8 cellular contexts compared by ENCODE assay signal in the genomic region with DNA sequence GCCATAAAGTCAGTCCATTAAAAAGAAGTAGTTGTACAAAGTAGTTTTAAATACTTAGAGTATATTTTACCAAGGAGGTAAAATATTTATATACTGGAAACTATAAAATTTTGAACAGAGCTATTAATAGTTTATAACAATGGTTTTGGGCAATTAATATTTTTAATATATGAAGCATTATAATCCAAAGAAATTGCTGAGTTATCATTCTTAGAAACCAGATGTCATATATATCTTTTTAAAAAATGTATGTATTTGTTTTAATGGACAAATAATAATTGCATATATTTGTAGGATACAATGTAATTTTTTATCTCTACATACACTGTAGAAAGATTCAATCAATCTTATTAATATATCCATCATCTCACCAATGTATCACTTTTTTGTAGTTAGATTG.
"Had no signal": no experiment of that assay in that cellular context is flagged by ENCODE, and none has a peak within 500 bp of the region (broad histone marks: within the 10 kb centered on the region; RNA-seq: fewer than 3 reads in every experiment).

No MANE protein-coding gene starts in this region.

- DNase-seq: H9, HCEC 1CT, KBM-7 had no signal

- H3K9me3 Mint-ChIP-seq: GM23338, H9 had no signal

- H2AFZ ChIP-seq: GM23338 had no signal

- FAIRE-seq: H1, H54, HTR-8/SVneo had no signal

- H3K27ac ChIP-seq: KMS-11 had no signal

- ATAC-seq: GM23338 had no signal

- H3K4me2 ChIP-seq: GM23338, KMS-11 had no signal

- H3K4me3 Mint-ChIP-seq: GM23338, H9 had no signal

- H3K4me3 ChIP-seq: GM23338 had no signal

- H3K27ac Mint-ChIP-seq: GM23338, H9 had no signal

- H3K9ac ChIP-seq: KMS-11 had no signal

- H3K4me1 Mint-ChIP-seq: GM23338, H9 had no signal
